In genomic region chr1:180530501-180530900, GRCh38 we compare ENCODE assay signal across 10 cellular contexts. TPM values are rescaled to one million over a fixed set of nuclear protein-coding genes. Genes with fewer than 3 reads are reported as not detected.
DNase-seq lines count a peak whose midpoint lies in the region; ATAC-seq and TF ChIP-seq lines count a peak whose summit lies in the region.
"Had no signal": no experiment of that assay in that cellular context is flagged by ENCODE, and none has a peak within 500 bp of the region (broad histone marks: within the 10 kb centered on the region; RNA-seq: fewer than 3 reads in every experiment).

No MANE protein-coding gene starts in this region.

- H3K79me1 ChIP-seq in neuronal stem cell (ENCODE audit: low read depth, low read length) = no peaks in the 10 kb centered on the region

- H3K18ac ChIP-seq in neuronal stem cell (ENCODE audit: low read length) = no peak overlapping the region

- no peak overlapping the region for H3K14ac ChIP-seq in neuronal stem cell (ENCODE audit: low read length)

- no peak overlapping the region for H3K4me3 ChIP-seq in neuronal stem cell (ENCODE audit: low read length in 2 of 2)
- no peak overlapping the region for H3K4me3 ChIP-seq in prostate gland

- TF ChIP-seq CTCF in prostate gland (IDR thresholded peaks at IDR 0.05) = no peak

- H3K4ac ChIP-seq in neuronal stem cell (ENCODE audit: low read length) = no peak overlapping the region

- H2AK5ac ChIP-seq in neuronal stem cell (ENCODE audit: low read depth, low read length) = no peak overlapping the region

- no peak overlapping the region for H3K9ac ChIP-seq in neuronal stem cell (ENCODE audit: low read depth, low read length, poor library complexity)

- intact Hi-C loops in prostate gland (cut with DNase I) = loop anchor here (5.0 kb wide), 2 partner anchors 102 to 332 kb away; partner anchors contain the start of gene XPR1

- no peak overlapping the region for H2BK12ac ChIP-seq in neuronal stem cell (ENCODE audit: low read length)

- H4K91ac ChIP-seq in neuronal stem cell (ENCODE audit: low read depth, low read length, poor library complexity) = no peak overlapping the region

- H3K9me3 ChIP-seq in neuronal stem cell (replicated peaks in 1 of 2; ENCODE audit: control insufficient read depth in 2 of 2, insufficient read depth in 1 of 2, low read depth in 1 of 2, low read length in 2 of 2) (no peaks in the 10 kb centered on the region), prostate gland (no peaks in the 10 kb centered on the region)

- no peaks in the 10 kb centered on the region for H3K27me3 ChIP-seq in neuronal stem cell (ENCODE audit: control insufficient read depth in 3 of 3, insufficient read depth in 3 of 3, low read depth in 1 of 3, low read length in 3 of 3)
- H3K27me3 ChIP-seq in prostate gland (replicated peaks; ENCODE audit: insufficient read depth) = no peaks in the 10 kb centered on the region

- WGBS in neuronal stem cell (ENCODE audit: extremely low coverage in 2 of 2, insufficient read length in 2 of 2, insufficient replicate concordance in 1 of 2), 2 donors = no CpG with 5 or more reads among the region's 5 CpGs
- WGBS in prostate gland = 59% methylated on average over 5 of the region's 5 CpGs

- no peak for ATAC-seq in GM18867 (IDR thresholded peaks at IDR 0.05; ENCODE audit: unreplicated experiment)

- no peak overlapping the region for H3K4me2 ChIP-seq in neuronal stem cell (ENCODE audit: insufficient read depth, low read length, poor library complexity, severe bottlenecking)

- H2AFZ ChIP-seq in neuronal stem cell (ENCODE audit: low read length) = peak overlapping the region; percentile 51

- no peak overlapping the region for H2BK120ac ChIP-seq in neuronal stem cell (ENCODE audit: low read depth, low read length)

- H3K27ac ChIP-seq in neuronal stem cell (replicated peaks; ENCODE audit: low read length) (no peak overlapping the region), prostate gland (no peak overlapping the region)
- H3K27ac ChIP-seq: WERI-Rb-1 had no signal

- TF ChIP-seq POLR2A in prostate gland (IDR thresholded peaks at IDR 0.05) = no peak

- H2BK15ac ChIP-seq in neuronal stem cell (ENCODE audit: low read length) = no peak overlapping the region

- no peak overlapping the region for H2BK5ac ChIP-seq in neuronal stem cell (ENCODE audit: low read length)

- H3K4me1 ChIP-seq in neuronal stem cell (ENCODE audit: control insufficient read depth in 2 of 2, insufficient read depth in 1 of 2, low read depth in 1 of 2, low read length in 2 of 2) (peaks cover 0 to 5% of the 10 kb centered on the region in 2 donors), prostate gland (replicated peaks) (peaks cover 3% of the 10 kb centered on the region)

- H3K36me3 ChIP-seq in neuronal stem cell (replicated peaks in 1 of 2; ENCODE audit: control insufficient read depth in 2 of 2, insufficient read depth in 2 of 2, low read length in 2 of 2) = no peaks in the 10 kb centered on the region
- no peaks in the 10 kb centered on the region for H3K36me3 ChIP-seq in prostate gland
- H3K36me3 ChIP-seq: WERI-Rb-1 had no signal

- no peak overlapping the region for H3K23ac ChIP-seq in neuronal stem cell (ENCODE audit: low read depth, low read length, poor library complexity)

- H4K8ac ChIP-seq in neuronal stem cell (ENCODE audit: low read depth, low read length) = no peak overlapping the region

- DNase-seq in DMS153 (lab: John Stamatoyannopoulos, UW) (peak; percentile 67), RPMI7951 (ENCODE audit: low read depth) (peak; percentile 83), fibroblast of peridontal ligament (ENCODE audit: extremely low read depth) (peak; percentile 87), neuronal stem cell (ENCODE audit: low spot score) (no peak), prostate gland (ENCODE audit: low spot score) (no peak), NCI-H1105 (lab: John Stamatoyannopoulos, UW) (no peak)
- no peak for DNase-seq in stimulated activated naive CD4-positive, alpha-beta T cell (lab: John Stamatoyannopoulos, UW)
- DNase-seq: activated naive CD8-positive, alpha-beta T cell treated with anti-CD3 and anti-CD28 coated beads, Interleukin-2, amount 10 ng/mL, durations not matched to agents 7 days and 5 days; WERI-Rb-1 had no signal

RNA-seq across cellular contexts. Expression of gene ACBD6, which starts 28.1 kb away (rescaled TPM):
- total RNA-seq in RPMI7951 (2014; rRNA removed; shearing (Covaris generic)) = 48.1 and 59.2 TPM in 2 replicates
- 42.4 TPM for polyA plus RNA-seq in neuronal stem cell (2013, experiment 1 of 2)
- 40.3 TPM for polyA plus RNA-seq in neuronal stem cell (2013, experiment 2 of 2)
- 10 to 100 TPM; 41.9 to 50.0 TPM for total RNA-seq in prostate gland

RNA-seq across cellular contexts. Expression of gene OVAAL, which starts 28.3 kb away (rescaled TPM):
- total RNA-seq in RPMI7951 (2014; rRNA removed; shearing (Covaris generic)) = 0.36 and 0.68 TPM in 2 replicates
- not detected for polyA plus RNA-seq in neuronal stem cell (2013, experiment 1 of 2)
- not detected for polyA plus RNA-seq in neuronal stem cell (2013, experiment 2 of 2)
- under 1 TPM in 1 of 2 donors, not detected in 1; 0.62 TPM for total RNA-seq in prostate gland
- total RNA-seq: activated naive CD8-positive, alpha-beta T cell treated with anti-CD3 and anti-CD28 coated beads, Interleukin-2, amount 10 ng/mL, durations not matched to agents 7 days and 5 days had no signal

Comparison
In these comparisons a context has a peak if more than half of its experiments do, and no peak if none do; other contexts are left out.
1. DNase-seq: peak in DMS153 (single experiment), RPMI7951 (single experiment) and fibroblast of peridontal ligament (single experiment); none in neuronal stem cell (single experiment), prostate gland (single experiment), NCI-H1105 (single experiment) and stimulated activated naive CD4-positive, alpha-beta T cell (0 of 6).